Comparison of ENCODE assay signal across 8 cellular contexts in genomic region chr7:5773661-5774086, GRCh38. TPM values are rescaled to one million over a fixed set of nuclear protein-coding genes. Genes with fewer than 3 reads are reported as not detected.
DNase-seq lines count a peak whose midpoint lies in the region; ATAC-seq lines count a peak whose summit lies in the region.

No MANE protein-coding gene starts in this region.

- H3K27ac Mint-ChIP-seq in stimulated activated memory B cell treated with anti-CD40 and anti-IgM and Interleukin-4, amounts not matched to agents 10 μg/mL and 1 μg/mL and 100 μg/mL, for 72 hours = peak overlapping the region; percentile 57
- H3K27ac Mint-ChIP-seq in T-helper 17 cell = no peak overlapping the region

- peaks cover 23% of the 10 kb centered on the region for H3K36me3 Mint-ChIP-seq in stimulated activated memory B cell treated with anti-CD40 and anti-IgM and Interleukin-4, amounts not matched to agents 10 μg/mL and 1 μg/mL and 100 μg/mL, for 72 hours
- peaks cover 6% of the 10 kb centered on the region for H3K36me3 Mint-ChIP-seq in T-helper 17 cell (ENCODE audit: low read depth)

- no peak overlapping the region for H3K4me3 Mint-ChIP-seq in stimulated activated memory B cell treated with anti-CD40 and anti-IgM and Interleukin-4, amounts not matched to agents 10 μg/mL and 1 μg/mL and 100 μg/mL, for 72 hours
- no peak overlapping the region for H3K4me3 Mint-ChIP-seq in T-helper 17 cell

- H3K9me3 ChIP-seq in T-helper 17 cell (ENCODE audit: control insufficient read depth, low read length, poor library complexity, severe bottlenecking) = no peaks in the 10 kb centered on the region

- H3K27me3 Mint-ChIP-seq in stimulated activated memory B cell treated with anti-CD40 and anti-IgM and Interleukin-4, amounts not matched to agents 10 μg/mL and 1 μg/mL and 100 μg/mL, for 72 hours = no peaks in the 10 kb centered on the region
- no peaks in the 10 kb centered on the region for H3K27me3 Mint-ChIP-seq in T-helper 17 cell

- peaks cover 55% of the 10 kb centered on the region for H3K4me1 Mint-ChIP-seq in stimulated activated memory B cell treated with anti-CD40 and anti-IgM and Interleukin-4, amounts not matched to agents 10 μg/mL and 1 μg/mL and 100 μg/mL, for 72 hours
- peaks cover 41% of the 10 kb centered on the region for H3K4me1 Mint-ChIP-seq in T-helper 17 cell

- ATAC-seq in stimulated activated memory B cell treated with anti-CD40 and anti-IgM and Interleukin-4, amounts not matched to agents 10 μg/mL and 1 μg/mL and 100 μg/mL, for 72 hours = no peak
- no peak for ATAC-seq in GM19023 (IDR thresholded peaks at IDR 0.05; ENCODE audit: unreplicated experiment)
- ATAC-seq in T-helper 17 cell = no peak

- H3K9me3 Mint-ChIP-seq in stimulated activated memory B cell treated with anti-CD40 and anti-IgM and Interleukin-4, amounts not matched to agents 10 μg/mL and 1 μg/mL and 100 μg/mL, for 72 hours = no peaks in the 10 kb centered on the region

- DNase-seq in SIG-M5 treated with dmso at 0.1 percent for 504 hours (lab: John Stamatoyannopoulos, UW; ENCODE audit: unreplicated experiment) (peak; percentile 15), SIG-M5 (lab: John Stamatoyannopoulos, UW) (no peak), fibroblast of the conjunctiva (ENCODE audit: low read depth) (peak; percentile 67), T-helper 17 cell (no peak), mucosa of gallbladder (ENCODE audit: low spot score) (no peak)
- peak; percentile 76 for DNase-seq in activated CD4-positive, alpha-beta T cell treated with anti-CD3 and anti-CD28 coated beads for 48 hours

RNA-seq across cellular contexts. Expression of gene RNF216, which starts 7.8 kb away (rescaled TPM):
- total RNA-seq in T-helper 17 cell = 10 to 100 TPM; 74.1 to 74.7 TPM
- total RNA-seq in mucosa of gallbladder = 31.8 TPM

Comparison
In these comparisons a context has a peak if more than half of its experiments do, and no peak if none do; other contexts are left out.
1. DNase-seq: peak in SIG-M5 treated with dmso at 0.1 percent for 504 hours (single experiment), activated CD4-positive, alpha-beta T cell treated with anti-CD3 and anti-CD28 coated beads for 48 hours (single experiment) and fibroblast of the conjunctiva (single experiment); none in SIG-M5 (single experiment), T-helper 17 cell (0 of 3) and mucosa of gallbladder (single experiment).